In the genomic region with DNA sequence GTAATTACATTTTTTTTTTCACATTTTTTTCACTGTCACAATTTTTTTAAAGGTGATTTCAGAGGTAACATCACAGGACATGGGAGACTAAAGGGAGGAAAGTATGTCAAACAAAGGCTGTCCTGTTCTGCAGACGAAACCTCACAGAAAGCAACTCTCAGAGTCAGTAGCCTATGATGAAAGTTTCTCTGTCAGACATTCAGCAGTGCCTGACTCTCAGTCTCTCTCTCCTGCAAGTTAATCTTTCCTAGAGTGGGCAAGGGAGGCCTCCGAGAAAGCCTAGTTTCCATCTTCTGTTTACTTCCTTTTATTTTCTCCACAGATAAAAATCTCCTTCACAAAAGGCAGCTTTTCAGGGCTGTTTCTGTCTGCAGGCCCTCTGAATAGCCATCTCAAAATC, we compare ENCODE assay signal across 15 cellular contexts. TPM values are rescaled to one million over a fixed set of nuclear protein-coding genes. Genes with fewer than 3 reads are reported as not detected.
A peak's percentile ranks its signal among the peaks of the same experiment; 100 is the strongest.
DNase-seq lines count a peak whose midpoint lies in the region; ATAC-seq and TF ChIP-seq lines count a peak whose summit lies in the region.
"Had no signal": no experiment of that assay in that cellular context is flagged by ENCODE, and none has a peak within 500 bp of the region (broad histone marks: within the 10 kb centered on the region; RNA-seq: fewer than 3 reads in every experiment).

No MANE protein-coding gene starts in this region.

- DNase-seq in endodermal cell (no peak), neural progenitor cell (ENCODE audit: low spot score) (no peak), ovary (no peak), mesenteric fat pad (ENCODE audit: low spot score) (no peak)
- DNase-seq: activated naive CD4-positive, alpha-beta T cell treated with Interleukin-2 at 50 U/mL for 16 hours; NCI-H1417; NCI-H524 treated with DMSO at 0.1 percent for 48 hours had no signal

- H3K4me1 Mint-ChIP-seq in endodermal cell, result peaks cover 17% of the 10 kb centered on the region
- H3K4me1 Mint-ChIP-seq in neural progenitor cell, result peaks cover 3% of the 10 kb centered on the region
- H3K4me1 Mint-ChIP-seq: central memory CD8-positive, alpha-beta T cell had no signal

- no peak overlapping the region for H3K9ac ChIP-seq in endodermal cell (ENCODE audit: extremely low read depth, low read length, poor library complexity, severe bottlenecking)
- no peak overlapping the region for H3K9ac ChIP-seq in neural progenitor cell

- H3K27ac Mint-ChIP-seq in endodermal cell (no peak overlapping the region), neural progenitor cell (no peak overlapping the region)
- H3K27ac Mint-ChIP-seq: stimulated activated naive CD8-positive, alpha-beta T cell treated with anti-CD3 and anti-CD28 coated beads, Interleukin-15, Interleukin-2, amounts not matched to agents 100 ng/mL and 50 ng/mL, for 24 hours had no signal

- no peak for TF ChIP-seq CTCF in endodermal cell (conservative IDR thresholded peaks at IDR 0.05)
- no peak for TF ChIP-seq CTCF in neural progenitor cell (IDR thresholded peaks at IDR 0.05)
- TF ChIP-seq CTCF in ovary (IDR thresholded peaks at IDR 0.05), result no peak

- H3K4me1 ChIP-seq in endodermal cell (ENCODE audit: control insufficient read depth, insufficient read depth, low read length) (peaks cover 3% of the 10 kb centered on the region), neural progenitor cell (peaks cover 9% of the 10 kb centered on the region), ovary (ENCODE audit: insufficient read depth) (peaks cover 4% of the 10 kb centered on the region)

- no peaks in the 10 kb centered on the region for H3K79me2 ChIP-seq in neural progenitor cell (ENCODE audit: low read depth)

- H3K4me3 Mint-ChIP-seq in endodermal cell (no peak overlapping the region), neural progenitor cell (no peak overlapping the region)
- H3K4me3 Mint-ChIP-seq: central memory CD8-positive, alpha-beta T cell; stimulated activated naive CD8-positive, alpha-beta T cell treated with anti-CD3 and anti-CD28 coated beads, Interleukin-15, Interleukin-2, amounts not matched to agents 100 ng/mL and 50 ng/mL, for 24 hours had no signal

- H2AFZ ChIP-seq in neural progenitor cell (replicated peaks), result peak overlapping the region; percentile 13

- H3K27me3 ChIP-seq in endodermal cell (ENCODE audit: control insufficient read depth, insufficient read depth, low read length, poor library complexity, severe bottlenecking) (no peaks in the 10 kb centered on the region), neural progenitor cell (no peaks in the 10 kb centered on the region), ovary (no peaks in the 10 kb centered on the region)

- no peak for TF ChIP-seq EP300 in ovary (IDR thresholded peaks at IDR 0.05)

- H3K27ac ChIP-seq in endodermal cell (ENCODE audit: low read depth, low read length), result no peak overlapping the region
- peak overlapping the region; percentile 34 for H3K27ac ChIP-seq in neural progenitor cell
- H3K27ac ChIP-seq in ovary, result peak overlapping the region in 1 of 2 donors; percentile 6
- H3K27ac ChIP-seq: VCaP had no signal

- no peaks in the 10 kb centered on the region for H4K20me1 ChIP-seq in neural progenitor cell (ENCODE audit: low read depth)

- intact Hi-C loops in ovary (cut with DNase I), result no loop called here

- peak; percentile 46 for ATAC-seq in GM18858 (IDR thresholded peaks at IDR 0.05; ENCODE audit: unreplicated experiment)
- peak; percentile 87 for ATAC-seq in HG02981 (IDR thresholded peaks at IDR 0.05; ENCODE audit: unreplicated experiment)
- no peak for ATAC-seq in HG02623 (IDR thresholded peaks at IDR 0.05; ENCODE audit: unreplicated experiment)
- no peak for ATAC-seq in HG02884 (IDR thresholded peaks at IDR 0.05; ENCODE audit: unreplicated experiment)
- ATAC-seq: esophagus mucosa had no signal

- H3K36me3 Mint-ChIP-seq in endodermal cell (ENCODE audit: low read depth) (no peaks in the 10 kb centered on the region), neural progenitor cell (no peaks in the 10 kb centered on the region)

- TF ChIP-seq POLR2A in ovary (IDR thresholded peaks at IDR 0.05), result no peak

- H3K4me2 ChIP-seq in neural progenitor cell, result peak overlapping the region; percentile 11

- H3K9me3 Mint-ChIP-seq in endodermal cell, result peaks cover 13% of the 10 kb centered on the region
- no peaks in the 10 kb centered on the region for H3K9me3 Mint-ChIP-seq in neural progenitor cell
- H3K9me3 Mint-ChIP-seq: central memory CD8-positive, alpha-beta T cell; stimulated activated naive CD8-positive, alpha-beta T cell treated with anti-CD3 and anti-CD28 coated beads, Interleukin-15, Interleukin-2, amounts not matched to agents 100 ng/mL and 50 ng/mL, for 24 hours had no signal

- peak overlapping the region; percentile 32 for H3K4me3 ChIP-seq in endodermal cell (ENCODE audit: low read length)
- no peak overlapping the region for H3K4me3 ChIP-seq in neural progenitor cell
- no peak overlapping the region for H3K4me3 ChIP-seq in ovary

- no peaks in the 10 kb centered on the region for H3F3A ChIP-seq in neural progenitor cell (ENCODE audit: low read depth)

- H3K27me3 Mint-ChIP-seq in endodermal cell (ENCODE audit: insufficient read depth), result no peaks in the 10 kb centered on the region
- H3K27me3 Mint-ChIP-seq in neural progenitor cell (ENCODE audit: insufficient read depth, low read depth), result no peaks in the 10 kb centered on the region
- H3K27me3 Mint-ChIP-seq: stimulated activated naive CD8-positive, alpha-beta T cell treated with anti-CD3 and anti-CD28 coated beads, Interleukin-15, Interleukin-2, amounts not matched to agents 100 ng/mL and 50 ng/mL, for 24 hours had no signal

- WGBS in endodermal cell (ENCODE audit: insufficient coverage in 1 of 2, insufficient read length in 1 of 2), 2 experiments, result 64 to 92% methylated on average over 2 of the region's 2 CpGs
- 33 to 43% (median 35%) methylated on average over 2 of the region's 2 CpGs for WGBS in ovary, 3 donors

- no peaks in the 10 kb centered on the region for H3K36me3 ChIP-seq in endodermal cell (ENCODE audit: control insufficient read depth, insufficient read depth, low read length)
- H3K36me3 ChIP-seq in neural progenitor cell, result no peaks in the 10 kb centered on the region
- no peaks in the 10 kb centered on the region for H3K36me3 ChIP-seq in ovary

- H3K9me3 ChIP-seq in endodermal cell (ENCODE audit: control insufficient read depth, low read length) (peaks cover 7% of the 10 kb centered on the region), neural progenitor cell (ENCODE audit: low read depth) (peaks cover 4% of the 10 kb centered on the region), ovary (no peaks in the 10 kb centered on the region)

RNA-seq across cellular contexts. Expression of a gene that starts 24.9 kb away (rescaled TPM):
- total RNA-seq in endodermal cell (not detected), neural progenitor cell (ENCODE audit: low replicate concordance) (0.47 TPM in 1 of 2 replicates, not detected in the other), ovary (10 to 100 TPM in 1 of 7 donors, 1 to 10 TPM in 6; 1.6 to 11.3 (median 5.5) TPM), mesenteric fat pad (45.2 TPM)
- 0.25 TPM for polyA plus RNA-seq in endodermal cell (2013, experiment 1 of 2)
- 0.17 TPM for polyA plus RNA-seq in endodermal cell (2013, experiment 2 of 2)
- polyA plus RNA-seq in ovary, result 10 to 100 TPM in 1 of 2 donors, 1 to 10 TPM in 1; 5.8 to 12.8 TPM

Comparison
In these comparisons a context has a peak if more than half of its experiments do, and no peak if none do; other contexts are left out.
1. ATAC-seq: peak in GM18858 (single experiment) and HG02981 (single experiment); none in HG02623 (single experiment) and HG02884 (single experiment).